In genomic region chr22:36486619-36487384, GRCh38 we compare ENCODE assay signal across 8 cellular contexts. TPM values are rescaled to one million over a fixed set of nuclear protein-coding genes. Genes with fewer than 3 reads are reported as not detected.
DNase-seq lines count a peak whose midpoint lies in the region; FAIRE-seq and TF ChIP-seq lines count a peak whose summit lies in the region.

No MANE protein-coding gene starts in this region.

- FAIRE-seq in D721Med (lab: Jason Lieb, UNC), result no peak

- DNase-seq in D721Med (ENCODE audit: insufficient read length, low spot score) (no peak), LNCaP clone FGC (ENCODE audit: low read depth) (no peak), activated T-cell treated with anti-CD3 and anti-CD28 coated beads for 1 hour (ENCODE audit: low read depth) (peak; percentile 58), fibroblast of the aortic adventitia (ENCODE audit: low read depth) (peak; percentile 56), NK-92 (lab: John Stamatoyannopoulos, UW; ENCODE audit: unreplicated experiment) (no peak), midbrain (lab: John Stamatoyannopoulos, UW) (no peak), HPDE6-E6E7 (ENCODE audit: extremely low spot score) (no peak)
- peak; percentile 49 to 55 for DNase-seq in stimulated activated CD4-positive, alpha-beta T cell treated with anti-CD3 and anti-CD28 coated beads, Interleukin-2, amount 100 ng/mL, for 48 hours

- H3K4me3 ChIP-seq in LNCaP clone FGC (ENCODE audit: low read depth, low read length) (no peak overlapping the region), fibroblast of the aortic adventitia (ENCODE audit: low read depth, low read length) (no peak overlapping the region)

- TF ChIP-seq CTCF in D721Med (IDR thresholded peaks at IDR 0.05; ENCODE audit: insufficient read depth, missing control alignments) (peak; percentile 48), LNCaP clone FGC (IDR thresholded peaks at IDR 0.05; ENCODE audit: control insufficient read depth, extremely low read depth, insufficient read depth) (peak; percentile 53), fibroblast of the aortic adventitia (IDR thresholded peaks at IDR 0.05; ENCODE audit: insufficient read depth, low read length) (peak; percentile 63)

RNA-seq across cellular contexts. Expression of gene TXN2, which starts 5.4 kb away (rescaled TPM):
- total RNA-seq in fibroblast of the aortic adventitia (ENCODE audit: low replicate concordance), result 38.8 and 74.6 TPM in 2 replicates

RNA-seq across cellular contexts. Expression of gene FOXRED2, which starts 20.0 kb away (rescaled TPM):
- total RNA-seq in fibroblast of the aortic adventitia (ENCODE audit: low replicate concordance), result 27.8 and 28.1 TPM in 2 replicates

RNA-seq across cellular contexts. Expression of gene EIF3D, which starts 42.2 kb away (rescaled TPM):
- total RNA-seq in fibroblast of the aortic adventitia (ENCODE audit: low replicate concordance), result 302 and 336 TPM in 2 replicates

Comparison
In these comparisons a context has a peak if more than half of its experiments do, and no peak if none do; other contexts are left out.
1. DNase-seq: peak in activated T-cell treated with anti-CD3 and anti-CD28 coated beads for 1 hour (single experiment), fibroblast of the aortic adventitia (single experiment) and stimulated activated CD4-positive, alpha-beta T cell treated with anti-CD3 and anti-CD28 coated beads, Interleukin-2, amount 100 ng/mL, for 48 hours (2 of 2); none in D721Med (single experiment), LNCaP clone FGC (single experiment), NK-92 (single experiment), midbrain (single experiment) and HPDE6-E6E7 (single experiment).
2. Peak in every context shown above with its lines, with median percentiles within 50 percentile points of each other: CTCF ChIP-seq.